1 cellular context compared by ENCODE assay signal in the genomic region with DNA sequence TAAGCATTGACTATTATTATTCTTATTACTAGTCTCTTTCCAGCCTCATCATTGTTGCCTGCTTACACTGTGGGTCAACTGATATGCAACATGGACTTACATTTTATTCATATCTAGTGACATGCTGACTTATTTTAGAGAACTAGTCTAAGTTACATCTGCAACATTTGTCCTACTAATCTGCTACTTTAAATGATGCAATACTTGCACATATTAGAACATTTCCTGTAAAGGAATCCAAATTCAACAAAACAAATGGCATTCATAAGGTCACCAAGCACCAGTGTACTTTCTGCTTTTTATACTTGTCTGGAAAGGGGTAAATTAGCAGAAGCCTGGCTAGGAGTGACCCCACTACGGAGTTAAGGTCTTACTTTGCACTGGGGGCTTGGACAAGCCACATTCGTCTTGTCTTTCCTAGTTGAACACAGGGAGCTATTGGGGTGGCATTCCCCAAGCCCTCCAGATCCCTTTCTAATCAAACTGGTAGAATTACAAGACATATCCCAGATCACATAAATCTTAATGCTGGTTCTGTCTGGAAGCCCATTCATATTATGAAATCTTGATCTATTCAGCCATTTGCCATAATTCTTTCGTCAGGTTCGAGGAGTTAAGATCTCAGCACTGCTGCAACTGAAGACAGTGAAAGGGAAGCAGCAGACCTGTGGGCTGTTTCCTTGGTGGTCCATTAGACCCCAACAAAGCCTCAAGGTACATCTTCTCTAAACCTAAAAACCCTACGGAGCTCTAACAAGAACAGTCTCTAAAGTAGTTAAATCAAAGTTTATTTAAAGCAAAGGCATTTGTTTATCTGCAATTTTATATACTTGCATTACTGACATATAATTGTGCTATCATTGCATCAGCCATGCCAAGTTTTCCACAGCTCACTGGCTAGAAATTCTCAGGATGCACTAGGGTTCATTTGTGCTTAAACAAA.
TF ChIP-seq lines count a peak whose summit lies in the region.

No MANE protein-coding gene starts in this region.

TF ChIP-seq in K562, 482 proteins besides CTCF, POLR2A, EP300 and RAD21 (continued from another document and continues in another):
- TF ChIP-seq ZBTB43 (CRISPR knock-in tag; IDR thresholded peaks at IDR 0.05), result no peak
- no peak for TF ChIP-seq ZNF778 (CRISPR knock-in tag; IDR thresholded peaks at IDR 0.05)
- TF ChIP-seq BACH1 (tag; IDR thresholded peaks at IDR 0.05), result peak; percentile 75
- no peak for TF ChIP-seq SAP30 (IDR thresholded peaks at IDR 0.05; ENCODE audit: borderline replicate concordance, insufficient read depth, low read depth, low read length, poor library complexity, severe bottlenecking)
- TF ChIP-seq MLX (CRISPR knock-in tag; conservative IDR thresholded peaks at IDR 0.05), result no peak
- no peak for TF ChIP-seq TFAP4 (CRISPR knock-in tag; IDR thresholded peaks at IDR 0.05; ENCODE audit: borderline replicate concordance)
- TF ChIP-seq CBFB (CRISPR knock-in tag; IDR thresholded peaks at IDR 0.05), result no peak
- TF ChIP-seq RHOXF2B (CRISPR knock-in tag; conservative IDR thresholded peaks at IDR 0.05), result no peak
- no peak for TF ChIP-seq IRF2 (CRISPR knock-in tag; IDR thresholded peaks at IDR 0.05)
- TF ChIP-seq ZBTB2 (IDR thresholded peaks at IDR 0.05), result no peak
- no peak for TF ChIP-seq ETV6 (IDR thresholded peaks at IDR 0.05; ENCODE audit: borderline replicate concordance in 1 of 2, low read depth in 2 of 2, low read length in 1 of 2)
- no peak for TF ChIP-seq ETV6 (CRISPR knock-in tag; IDR thresholded peaks at IDR 0.05; ENCODE audit: borderline replicate concordance)
- no peak for TF ChIP-seq RBM17 (IDR thresholded peaks at IDR 0.05; ENCODE audit: borderline replicate concordance, low read depth, low read length)
- no peak for TF ChIP-seq NFE2 (IDR thresholded peaks at IDR 0.05; ENCODE audit: low read depth)
- TF ChIP-seq KDM5B (IDR thresholded peaks at IDR 0.05; ENCODE audit: insufficient replicate concordance, low read depth, low read length), result no peak
- TF ChIP-seq ZBTB8A (IDR thresholded peaks at IDR 0.05; ENCODE audit: partially characterized antibody), result no peak
- no peak for TF ChIP-seq BHLHE40 (IDR thresholded peaks at IDR 0.05; ENCODE audit: low read length)
- TF ChIP-seq PTBP1 (IDR thresholded peaks at IDR 0.05; ENCODE audit: low read depth, low read length), result no peak
- 0 out of 2 replicates have a peak, but pooled peaks have one; percentile 16 for TF ChIP-seq SIN3B (IDR thresholded peaks at IDR 0.05; ENCODE audit: low read depth)
- no peak for TF ChIP-seq ZBTB7A (IDR thresholded peaks at IDR 0.05; ENCODE audit: borderline replicate concordance, control insufficient read depth, low read depth, low read length)
- no peak for TF ChIP-seq MCM3 (IDR thresholded peaks at IDR 0.05)
- TF ChIP-seq ZNF311 (CRISPR knock-in tag; IDR thresholded peaks at IDR 0.05), result peak; percentile 76
- TF ChIP-seq ZFP91 (CRISPR knock-in tag; IDR thresholded peaks at IDR 0.05), result no peak
- TF ChIP-seq, protein P1, sequence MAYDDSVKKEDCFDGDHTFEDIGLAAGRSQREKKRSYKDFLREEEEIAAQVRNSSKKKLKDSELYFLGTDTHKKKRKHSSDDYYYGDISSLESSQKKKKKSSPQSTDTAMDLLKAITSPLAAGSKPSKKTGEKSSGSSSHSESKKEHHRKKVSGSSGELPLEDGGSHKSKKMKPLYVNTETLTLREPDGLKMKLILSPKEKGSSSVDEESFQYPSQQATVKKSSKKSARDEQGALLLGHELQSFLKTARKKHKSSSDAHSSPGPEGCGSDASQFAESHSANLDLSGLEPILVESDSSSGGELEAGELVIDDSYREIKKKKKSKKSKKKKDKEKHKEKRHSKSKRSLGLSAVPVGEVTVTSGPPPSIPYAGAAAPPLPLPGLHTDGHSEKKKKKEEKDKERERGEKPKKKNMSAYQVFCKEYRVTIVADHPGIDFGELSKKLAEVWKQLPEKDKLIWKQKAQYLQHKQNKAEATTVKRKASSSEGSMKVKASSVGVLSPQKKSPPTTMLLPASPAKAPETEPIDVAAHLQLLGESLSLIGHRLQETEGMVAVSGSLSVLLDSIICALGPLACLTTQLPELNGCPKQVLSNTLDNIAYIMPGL (CRISPR knock-in tag; IDR thresholded peaks at IDR 0.05), result no peak
- peak; percentile 62; the same call in 1 of the 2 replicates for TF ChIP-seq ZNF197 (CRISPR knock-in tag; IDR thresholded peaks at IDR 0.05; ENCODE audit: low read depth)
- no peak for TF ChIP-seq MIER1 (IDR thresholded peaks at IDR 0.05; ENCODE audit: low read depth)
- TF ChIP-seq NCOA1 (IDR thresholded peaks at IDR 0.05; ENCODE audit: low read depth), result no peak
- TF ChIP-seq, protein P2, sequence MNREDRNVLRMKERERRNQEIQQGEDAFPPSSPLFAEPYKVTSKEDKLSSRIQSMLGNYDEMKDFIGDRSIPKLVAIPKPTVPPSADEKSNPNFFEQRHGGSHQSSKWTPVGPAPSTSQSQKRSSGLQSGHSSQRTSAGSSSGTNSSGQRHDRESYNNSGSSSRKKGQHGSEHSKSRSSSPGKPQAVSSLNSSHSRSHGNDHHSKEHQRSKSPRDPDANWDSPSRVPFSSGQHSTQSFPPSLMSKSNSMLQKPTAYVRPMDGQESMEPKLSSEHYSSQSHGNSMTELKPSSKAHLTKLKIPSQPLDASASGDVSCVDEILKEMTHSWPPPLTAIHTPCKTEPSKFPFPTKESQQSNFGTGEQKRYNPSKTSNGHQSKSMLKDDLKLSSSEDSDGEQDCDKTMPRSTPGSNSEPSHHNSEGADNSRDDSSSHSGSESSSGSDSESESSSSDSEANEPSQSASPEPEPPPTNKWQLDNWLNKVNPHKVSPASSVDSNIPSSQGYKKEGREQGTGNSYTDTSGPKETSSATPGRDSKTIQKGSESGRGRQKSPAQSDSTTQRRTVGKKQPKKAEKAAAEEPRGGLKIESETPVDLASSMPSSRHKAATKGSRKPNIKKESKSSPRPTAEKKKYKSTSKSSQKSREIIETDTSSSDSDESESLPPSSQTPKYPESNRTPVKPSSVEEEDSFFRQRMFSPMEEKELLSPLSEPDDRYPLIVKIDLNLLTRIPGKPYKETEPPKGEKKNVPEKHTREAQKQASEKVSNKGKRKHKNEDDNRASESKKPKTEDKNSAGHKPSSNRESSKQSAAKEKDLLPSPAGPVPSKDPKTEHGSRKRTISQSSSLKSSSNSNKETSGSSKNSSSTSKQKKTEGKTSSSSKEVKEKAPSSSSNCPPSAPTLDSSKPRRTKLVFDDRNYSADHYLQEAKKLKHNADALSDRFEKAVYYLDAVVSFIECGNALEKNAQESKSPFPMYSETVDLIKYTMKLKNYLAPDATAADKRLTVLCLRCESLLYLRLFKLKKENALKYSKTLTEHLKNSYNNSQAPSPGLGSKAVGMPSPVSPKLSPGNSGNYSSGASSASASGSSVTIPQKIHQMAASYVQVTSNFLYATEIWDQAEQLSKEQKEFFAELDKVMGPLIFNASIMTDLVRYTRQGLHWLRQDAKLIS (CRISPR knock-in tag; IDR thresholded peaks at IDR 0.05), result no peak
- TF ChIP-seq, protein P3, sequence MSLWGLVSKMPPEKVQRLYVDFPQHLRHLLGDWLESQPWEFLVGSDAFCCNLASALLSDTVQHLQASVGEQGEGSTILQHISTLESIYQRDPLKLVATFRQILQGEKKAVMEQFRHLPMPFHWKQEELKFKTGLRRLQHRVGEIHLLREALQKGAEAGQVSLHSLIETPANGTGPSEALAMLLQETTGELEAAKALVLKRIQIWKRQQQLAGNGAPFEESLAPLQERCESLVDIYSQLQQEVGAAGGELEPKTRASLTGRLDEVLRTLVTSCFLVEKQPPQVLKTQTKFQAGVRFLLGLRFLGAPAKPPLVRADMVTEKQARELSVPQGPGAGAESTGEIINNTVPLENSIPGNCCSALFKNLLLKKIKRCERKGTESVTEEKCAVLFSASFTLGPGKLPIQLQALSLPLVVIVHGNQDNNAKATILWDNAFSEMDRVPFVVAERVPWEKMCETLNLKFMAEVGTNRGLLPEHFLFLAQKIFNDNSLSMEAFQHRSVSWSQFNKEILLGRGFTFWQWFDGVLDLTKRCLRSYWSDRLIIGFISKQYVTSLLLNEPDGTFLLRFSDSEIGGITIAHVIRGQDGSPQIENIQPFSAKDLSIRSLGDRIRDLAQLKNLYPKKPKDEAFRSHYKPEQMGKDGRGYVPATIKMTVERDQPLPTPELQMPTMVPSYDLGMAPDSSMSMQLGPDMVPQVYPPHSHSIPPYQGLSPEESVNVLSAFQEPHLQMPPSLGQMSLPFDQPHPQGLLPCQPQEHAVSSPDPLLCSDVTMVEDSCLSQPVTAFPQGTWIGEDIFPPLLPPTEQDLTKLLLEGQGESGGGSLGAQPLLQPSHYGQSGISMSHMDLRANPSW (CRISPR knock-in tag; IDR thresholded peaks at IDR 0.05), result no peak
- no peak for TF ChIP-seq POLR2B (IDR thresholded peaks at IDR 0.05; ENCODE audit: low read depth, partially characterized antibody)
- TF ChIP-seq POLR2AphosphoS5 (IDR thresholded peaks at IDR 0.05; ENCODE audit: control insufficient read depth, insufficient read depth, low read depth, low read length), result no peak
- peak; percentile 77 to 79; a peak in 2 of 4 replicates for TF ChIP-seq TRIM24 (IDR thresholded peaks at IDR 0.05)
- TF ChIP-seq, protein P4, sequence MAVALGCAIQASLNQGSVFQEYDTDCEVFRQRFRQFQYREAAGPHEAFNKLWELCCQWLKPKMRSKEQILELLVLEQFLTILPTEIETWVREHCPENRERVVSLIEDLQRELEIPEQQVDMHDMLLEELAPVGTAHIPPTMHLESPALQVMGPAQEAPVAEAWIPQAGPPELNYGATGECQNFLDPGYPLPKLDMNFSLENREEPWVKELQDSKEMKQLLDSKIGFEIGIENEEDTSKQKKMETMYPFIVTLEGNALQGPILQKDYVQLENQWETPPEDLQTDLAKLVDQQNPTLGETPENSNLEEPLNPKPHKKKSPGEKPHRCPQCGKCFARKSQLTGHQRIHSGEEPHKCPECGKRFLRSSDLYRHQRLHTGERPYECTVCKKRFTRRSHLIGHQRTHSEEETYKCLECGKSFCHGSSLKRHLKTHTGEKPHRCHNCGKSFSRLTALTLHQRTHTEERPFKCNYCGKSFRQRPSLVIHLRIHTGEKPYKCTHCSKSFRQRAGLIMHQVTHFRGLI (CRISPR knock-in tag; IDR thresholded peaks at IDR 0.05), result 0 out of 2 replicates have a peak, but pooled peaks have one; percentile 56
- TF ChIP-seq NFATC3 (IDR thresholded peaks at IDR 0.05), result no peak
- TF ChIP-seq RAD51 (IDR thresholded peaks at IDR 0.05; ENCODE audit: borderline replicate concordance, low read depth), result no peak
- no peak for TF ChIP-seq YBX1 (IDR thresholded peaks at IDR 0.05)
- no peak for TF ChIP-seq MAFK (IDR thresholded peaks at IDR 0.05; ENCODE audit: low read length)
- TF ChIP-seq PHB (CRISPR knock-in tag; IDR thresholded peaks at IDR 0.05), result no peak
- TF ChIP-seq TGIF2 (CRISPR knock-in tag; IDR thresholded peaks at IDR 0.05), result no peak
- TF ChIP-seq CEBPB (tag; IDR thresholded peaks at IDR 0.05), result peak; percentile 93
- TF ChIP-seq ZNF12 (CRISPR knock-in tag; IDR thresholded peaks at IDR 0.05), result no peak
- no peak for TF ChIP-seq SMAD3 (CRISPR knock-in tag; conservative IDR thresholded peaks at IDR 0.05)
- no peak for TF ChIP-seq TSC22D4 (tag; IDR thresholded peaks at IDR 0.05)
- no peak for TF ChIP-seq TCF7L2 (IDR thresholded peaks at IDR 0.05; ENCODE audit: low read depth, low read length)
- TF ChIP-seq ZNF79 (CRISPR knock-in tag; IDR thresholded peaks at IDR 0.05; ENCODE audit: low read depth), result no peak
- TF ChIP-seq ZNF224 (CRISPR knock-in tag; IDR thresholded peaks at IDR 0.05), result no peak
- TF ChIP-seq ZNF551 (CRISPR knock-in tag; IDR thresholded peaks at IDR 0.05), result no peak
- TF ChIP-seq SREBF1 (IDR thresholded peaks at IDR 0.05; ENCODE audit: borderline replicate concordance, low read depth, low read length), result no peak
- TF ChIP-seq TAL1 (IDR thresholded peaks at IDR 0.05), result no peak
- no peak; the same call in 1 of the 2 replicates for TF ChIP-seq JUNB (CRISPR knock-in tag; conservative IDR thresholded peaks at IDR 0.05)
